In genomic region chr12:110880651-110881050, GRCh38 we compare ENCODE assay signal across 2 cellular contexts.
TF ChIP-seq lines count a peak whose summit lies in the region.

No MANE protein-coding gene starts in this region.

TF ChIP-seq in HEK293, 187 proteins besides CTCF, POLR2A, EP300 and RAD21:
- no peak for TF ChIP-seq ZNF76 (tag by site-specific recombination; IDR thresholded peaks at IDR 0.05; ENCODE audit: borderline replicate concordance, low read depth)
- peak; percentile 89 for TF ChIP-seq ZNF513 (tag by site-specific recombination; IDR thresholded peaks at IDR 0.05)

TF ChIP-seq in K562, 482 proteins besides CTCF, POLR2A, EP300 and RAD21:
- TF ChIP-seq CREBBP (IDR thresholded peaks at IDR 0.05; ENCODE audit: low read depth, low read length) = no peak
- TF ChIP-seq MCM3 (IDR thresholded peaks at IDR 0.05) = no peak
- no peak for TF ChIP-seq ARHGAP35 (IDR thresholded peaks at IDR 0.05; ENCODE audit: partially characterized antibody)
- no peak for TF ChIP-seq ZNF76 (CRISPR knock-in tag; IDR thresholded peaks at IDR 0.05; ENCODE audit: borderline replicate concordance)
- TF ChIP-seq MAX (CRISPR knock-in tag; IDR thresholded peaks at IDR 0.05) = no peak
- no peak for TF ChIP-seq SMARCC2 (IDR thresholded peaks at IDR 0.05; ENCODE audit: low read depth)
- no peak for TF ChIP-seq IFI16 (CRISPR knock-in tag; IDR thresholded peaks at IDR 0.05)
- TF ChIP-seq NR0B1 (IDR thresholded peaks at IDR 0.05; ENCODE audit: partially characterized antibody) = no peak
- no peak for TF ChIP-seq HDAC8 (tag; IDR thresholded peaks at IDR 0.05)
- TF ChIP-seq LEF1 (IDR thresholded peaks at IDR 0.05) = no peak
- TF ChIP-seq TCF7L2 (IDR thresholded peaks at IDR 0.05; ENCODE audit: low read depth, low read length) = no peak
- TF ChIP-seq, protein P1, sequence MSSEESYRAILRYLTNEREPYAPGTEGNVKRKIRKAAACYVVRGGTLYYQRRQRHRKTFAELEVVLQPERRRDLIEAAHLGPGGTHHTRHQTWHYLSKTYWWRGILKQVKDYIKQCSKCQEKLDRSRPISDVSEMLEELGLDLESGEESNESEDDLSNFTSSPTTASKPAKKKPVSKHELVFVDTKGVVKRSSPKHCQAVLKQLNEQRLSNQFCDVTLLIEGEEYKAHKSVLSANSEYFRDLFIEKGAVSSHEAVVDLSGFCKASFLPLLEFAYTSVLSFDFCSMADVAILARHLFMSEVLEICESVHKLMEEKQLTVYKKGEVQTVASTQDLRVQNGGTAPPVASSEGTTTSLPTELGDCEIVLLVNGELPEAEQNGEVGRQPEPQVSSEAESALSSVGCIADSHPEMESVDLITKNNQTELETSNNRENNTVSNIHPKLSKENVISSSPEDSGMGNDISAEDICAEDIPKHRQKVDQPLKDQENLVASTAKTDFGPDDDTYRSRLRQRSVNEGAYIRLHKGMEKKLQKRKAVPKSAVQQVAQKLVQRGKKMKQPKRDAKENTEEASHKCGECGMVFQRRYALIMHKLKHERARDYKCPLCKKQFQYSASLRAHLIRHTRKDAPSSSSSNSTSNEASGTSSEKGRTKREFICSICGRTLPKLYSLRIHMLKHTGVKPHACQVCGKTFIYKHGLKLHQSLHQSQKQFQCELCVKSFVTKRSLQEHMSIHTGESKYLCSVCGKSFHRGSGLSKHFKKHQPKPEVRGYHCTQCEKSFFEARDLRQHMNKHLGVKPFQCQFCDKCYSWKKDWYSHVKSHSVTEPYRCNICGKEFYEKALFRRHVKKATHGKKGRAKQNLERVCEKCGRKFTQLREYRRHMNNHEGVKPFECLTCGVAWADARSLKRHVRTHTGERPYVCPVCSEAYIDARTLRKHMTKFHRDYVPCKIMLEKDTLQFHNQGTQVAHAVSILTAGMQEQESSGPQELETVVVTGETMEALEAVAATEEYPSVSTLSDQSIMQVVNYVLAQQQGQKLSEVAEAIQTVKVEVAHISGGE (CRISPR knock-in tag; IDR thresholded peaks at IDR 0.05) = no peak
- no peak for TF ChIP-seq TCF3 (CRISPR knock-in tag; IDR thresholded peaks at IDR 0.05)
